In the genomic region with DNA sequence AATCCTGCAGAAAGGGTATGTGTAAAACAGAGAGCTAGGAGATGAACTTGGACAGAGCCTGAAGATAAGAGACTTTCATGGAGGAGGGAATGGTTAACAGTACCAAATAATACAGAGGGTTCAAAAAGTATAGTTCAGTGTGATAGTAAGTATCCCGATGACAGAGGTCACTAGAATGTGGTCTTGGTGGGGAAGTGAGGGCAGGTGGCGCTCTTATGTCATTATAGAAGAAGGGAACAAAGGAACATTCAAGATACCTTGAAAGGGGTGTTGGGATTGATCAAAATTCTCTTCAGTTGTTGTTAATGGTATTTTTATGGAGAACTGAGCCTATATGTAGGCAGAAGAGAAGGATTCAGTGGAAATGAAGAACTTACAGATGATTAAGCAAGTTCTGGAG, we compare ENCODE assay signal across 1 cellular context.
TF ChIP-seq lines count a peak whose summit lies in the region.

No MANE protein-coding gene starts in this region.

TF ChIP-seq in HCT116, 20 proteins besides CTCF, POLR2A, EP300 and RAD21 (continued from another document):
- TF ChIP-seq, protein P1, sequence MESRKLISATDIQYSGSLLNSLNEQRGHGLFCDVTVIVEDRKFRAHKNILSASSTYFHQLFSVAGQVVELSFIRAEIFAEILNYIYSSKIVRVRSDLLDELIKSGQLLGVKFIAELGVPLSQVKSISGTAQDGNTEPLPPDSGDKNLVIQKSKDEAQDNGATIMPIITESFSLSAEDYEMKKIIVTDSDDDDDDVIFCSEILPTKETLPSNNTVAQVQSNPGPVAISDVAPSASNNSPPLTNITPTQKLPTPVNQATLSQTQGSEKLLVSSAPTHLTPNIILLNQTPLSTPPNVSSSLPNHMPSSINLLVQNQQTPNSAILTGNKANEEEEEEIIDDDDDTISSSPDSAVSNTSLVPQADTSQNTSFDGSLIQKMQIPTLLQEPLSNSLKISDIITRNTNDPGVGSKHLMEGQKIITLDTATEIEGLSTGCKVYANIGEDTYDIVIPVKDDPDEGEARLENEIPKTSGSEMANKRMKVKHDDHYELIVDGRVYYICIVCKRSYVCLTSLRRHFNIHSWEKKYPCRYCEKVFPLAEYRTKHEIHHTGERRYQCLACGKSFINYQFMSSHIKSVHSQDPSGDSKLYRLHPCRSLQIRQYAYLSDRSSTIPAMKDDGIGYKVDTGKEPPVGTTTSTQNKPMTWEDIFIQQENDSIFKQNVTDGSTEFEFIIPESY (IDR thresholded peaks at IDR 0.05; ENCODE audit: extremely low read depth, insufficient replicate concordance, low read length): no peak
- TF ChIP-seq CBX3 (IDR thresholded peaks at IDR 0.05; ENCODE audit: low read depth): no peak
- no peak for TF ChIP-seq SP1 (IDR thresholded peaks at IDR 0.05; ENCODE audit: low read depth)
- no peak for TF ChIP-seq ZFX (IDR thresholded peaks at IDR 0.05)
- no peak for TF ChIP-seq SRF (IDR thresholded peaks at IDR 0.05; ENCODE audit: low read depth)
- TF ChIP-seq CEBPB (IDR thresholded peaks at IDR 0.05; ENCODE audit: low read depth): no peak
- TF ChIP-seq, protein P2, sequence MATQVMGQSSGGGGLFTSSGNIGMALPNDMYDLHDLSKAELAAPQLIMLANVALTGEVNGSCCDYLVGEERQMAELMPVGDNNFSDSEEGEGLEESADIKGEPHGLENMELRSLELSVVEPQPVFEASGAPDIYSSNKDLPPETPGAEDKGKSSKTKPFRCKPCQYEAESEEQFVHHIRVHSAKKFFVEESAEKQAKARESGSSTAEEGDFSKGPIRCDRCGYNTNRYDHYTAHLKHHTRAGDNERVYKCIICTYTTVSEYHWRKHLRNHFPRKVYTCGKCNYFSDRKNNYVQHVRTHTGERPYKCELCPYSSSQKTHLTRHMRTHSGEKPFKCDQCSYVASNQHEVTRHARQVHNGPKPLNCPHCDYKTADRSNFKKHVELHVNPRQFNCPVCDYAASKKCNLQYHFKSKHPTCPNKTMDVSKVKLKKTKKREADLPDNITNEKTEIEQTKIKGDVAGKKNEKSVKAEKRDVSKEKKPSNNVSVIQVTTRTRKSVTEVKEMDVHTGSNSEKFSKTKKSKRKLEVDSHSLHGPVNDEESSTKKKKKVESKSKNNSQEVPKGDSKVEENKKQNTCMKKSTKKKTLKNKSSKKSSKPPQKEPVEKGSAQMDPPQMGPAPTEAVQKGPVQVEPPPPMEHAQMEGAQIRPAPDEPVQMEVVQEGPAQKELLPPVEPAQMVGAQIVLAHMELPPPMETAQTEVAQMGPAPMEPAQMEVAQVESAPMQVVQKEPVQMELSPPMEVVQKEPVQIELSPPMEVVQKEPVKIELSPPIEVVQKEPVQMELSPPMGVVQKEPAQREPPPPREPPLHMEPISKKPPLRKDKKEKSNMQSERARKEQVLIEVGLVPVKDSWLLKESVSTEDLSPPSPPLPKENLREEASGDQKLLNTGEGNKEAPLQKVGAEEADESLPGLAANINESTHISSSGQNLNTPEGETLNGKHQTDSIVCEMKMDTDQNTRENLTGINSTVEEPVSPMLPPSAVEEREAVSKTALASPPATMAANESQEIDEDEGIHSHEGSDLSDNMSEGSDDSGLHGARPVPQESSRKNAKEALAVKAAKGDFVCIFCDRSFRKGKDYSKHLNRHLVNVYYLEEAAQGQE (IDR thresholded peaks at IDR 0.05; ENCODE audit: low read depth): no peak
- TF ChIP-seq ZNF274 (IDR thresholded peaks at IDR 0.05; ENCODE audit: low read depth, low read length): no peak
- TF ChIP-seq, protein P3, sequence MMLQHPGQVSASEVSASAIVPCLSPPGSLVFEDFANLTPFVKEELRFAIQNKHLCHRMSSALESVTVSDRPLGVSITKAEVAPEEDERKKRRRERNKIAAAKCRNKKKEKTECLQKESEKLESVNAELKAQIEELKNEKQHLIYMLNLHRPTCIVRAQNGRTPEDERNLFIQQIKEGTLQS (IDR thresholded peaks at IDR 0.05): no peak
